ENCODE assay signal across 2 cellular contexts in genomic region chr7:85521108-85521694, GRCh38.
TF ChIP-seq lines count a peak whose summit lies in the region.

No MANE protein-coding gene starts in this region.

TF ChIP-seq in IMR-90, 13 proteins besides CTCF, POLR2A, EP300 and RAD21:
- TF ChIP-seq MAFK (IDR thresholded peaks at IDR 0.05; ENCODE audit: low read depth, low read length) (peak; percentile 100), SMC3 (IDR thresholded peaks at IDR 0.05; ENCODE audit: low read depth, low read length) (no peak)

TF ChIP-seq in K562, 482 proteins besides CTCF, POLR2A, EP300 and RAD21:
- TF ChIP-seq MAFF (IDR thresholded peaks at IDR 0.05; ENCODE audit: low read length) (peak; percentile 97), C11orf30 (IDR thresholded peaks at IDR 0.05; ENCODE audit: low read depth) (peak; percentile 80), MAFK (IDR thresholded peaks at IDR 0.05; ENCODE audit: low read length) (peak; percentile 98), XRCC4 (IDR thresholded peaks at IDR 0.05; ENCODE audit: extremely low read depth, insufficient read depth, insufficient read length) (no peak), ZNF316 (IDR thresholded peaks at IDR 0.05) (peak; percentile 91), HCFC1 (IDR thresholded peaks at IDR 0.05; ENCODE audit: low read depth, low read length) (no peak), MAFG (tag; conservative IDR thresholded peaks at IDR 0.05) (peak; percentile 91)
